11 cellular contexts compared by ENCODE assay signal in the genomic region with DNA sequence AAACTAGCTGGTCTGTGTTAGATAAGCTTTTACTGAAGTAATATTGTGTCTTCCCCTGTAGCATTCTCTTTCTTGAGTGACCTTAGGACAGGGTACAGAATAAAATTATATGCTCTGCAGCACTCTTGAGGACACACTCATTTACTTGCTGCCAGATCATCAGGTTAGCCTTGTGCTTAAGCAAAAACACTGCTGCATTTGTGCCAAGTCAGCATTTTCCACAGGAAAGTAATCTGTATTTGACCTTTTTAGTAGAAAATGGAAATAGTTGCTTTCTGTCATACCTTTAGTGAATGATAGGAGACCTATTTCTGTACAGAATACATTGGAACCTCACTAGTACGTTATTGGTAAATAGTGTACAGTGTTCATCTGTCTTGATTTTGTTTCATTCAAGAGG.
"Had no signal": no experiment of that assay in that cellular context is flagged by ENCODE, and none has a peak within 500 bp of the region (broad histone marks: within the 10 kb centered on the region; RNA-seq: fewer than 3 reads in every experiment).

No MANE protein-coding gene starts in this region.

- DNase-seq: activated CD4-positive, alpha-beta T cell treated with anti-CD3 and anti-CD28 coated beads, Interleukin-2, amount 50 U/mL, for 4 hours; activated T-cell treated with anti-CD3 and anti-CD28 coated beads, Interleukin-2, amount 50 U/mL, for 48 hours; islet precursor cell; midbrain; right lobe of liver had no signal

- H3K4me2 ChIP-seq: smooth muscle cell had no signal

- H3K27me3 ChIP-seq: right lobe of liver had no signal

- H3K9me3 ChIP-seq: right lobe of liver had no signal

- H3K4me1 ChIP-seq: right lobe of liver had no signal

- H3K36me3 ChIP-seq: right lobe of liver had no signal

- H3K4me1 Mint-ChIP-seq: neural crest cell had no signal

- H3K9me3 Mint-ChIP-seq: neural crest cell had no signal

- FAIRE-seq: astrocyte, bronchial epithelial cell, urothelium cell line had no signal

- H3K27ac ChIP-seq: right lobe of liver had no signal

- H3K4me3 Mint-ChIP-seq: neural crest cell had no signal

- H3K4me3 ChIP-seq: lung, right lobe of liver, smooth muscle cell had no signal
